In genomic region chrX:74377282-74377681, GRCh38 we compare ENCODE assay signal across 25 cellular contexts. TPM values are rescaled to one million over a fixed set of nuclear protein-coding genes. Genes with fewer than 3 reads are reported as not detected.
DNase-seq lines count a peak whose midpoint lies in the region; ATAC-seq, FAIRE-seq and TF ChIP-seq lines count a peak whose summit lies in the region.
"Had no signal": no experiment of that assay in that cellular context is flagged by ENCODE, and none has a peak within 500 bp of the region (broad histone marks: within the 10 kb centered on the region; RNA-seq: fewer than 3 reads in every experiment).

No MANE protein-coding gene starts in this region.

- CTCF ChIA-PET in A549 (lab: Yijun Ruan, JAX): interaction anchor here (1.5 kb wide), 1 partner anchor 33 kb away, joined by 4 read pairs; no protein-coding TSS in a partner anchor

- H3K4me1 Mint-ChIP-seq in stimulated activated naive B cell treated with anti-CD40 and anti-IgM and Interleukin-4, amounts not matched to agents 10 μg/mL and 1 μg/mL and 100 μg/mL, for 72 hours: no peaks in the 10 kb centered on the region
- H3K4me1 Mint-ChIP-seq: CD8-positive, alpha-beta memory T cell had no signal

- H3K4me3 Mint-ChIP-seq in stimulated activated naive B cell treated with anti-CD40 and anti-IgM and Interleukin-4, amounts not matched to agents 10 μg/mL and 1 μg/mL and 100 μg/mL, for 72 hours: no peak overlapping the region
- H3K4me3 Mint-ChIP-seq: CD14-positive monocyte; CD4-positive, alpha-beta T cell; CD8-positive, alpha-beta memory T cell had no signal

- no peak for TF ChIP-seq POLR2A in A549 (IDR thresholded peaks at IDR 0.05; ENCODE audit: low read length)

- no peak for TF ChIP-seq EP300 in A549 (IDR thresholded peaks at IDR 0.05)

- POLR2A ChIA-PET in A549 (lab: Yijun Ruan, JAX): no interaction called here

- peaks cover 4% of the 10 kb centered on the region; the same call in 1 of the 3 replicates for H3K4me1 ChIP-seq in A549
- H3K4me1 ChIP-seq in small intestine (ENCODE audit: control insufficient read depth in 2 of 2, insufficient read depth in 1 of 2, low read depth in 1 of 2, low read length in 1 of 2): no peaks in the 10 kb centered on the region
- H3K4me1 ChIP-seq: BE2C had no signal

- TF ChIP-seq RAD21 in A549 (conservative IDR thresholded peaks at IDR 0.05 in 1 of 2, IDR thresholded peaks at IDR 0.05 in 1 of 2): no peak

- H3K27ac Mint-ChIP-seq in stimulated activated naive B cell treated with anti-CD40 and anti-IgM and Interleukin-4, amounts not matched to agents 10 μg/mL and 1 μg/mL and 100 μg/mL, for 72 hours: no peak overlapping the region
- H3K27ac Mint-ChIP-seq: CD14-positive monocyte; CD4-positive, alpha-beta T cell; CD8-positive, alpha-beta memory T cell had no signal

- no peaks in the 10 kb centered on the region for H3K36me3 ChIP-seq in small intestine (ENCODE audit: control insufficient read depth in 2 of 2, insufficient read depth in 2 of 2, low read length in 2 of 2)
- H3K36me3 ChIP-seq: BE2C; BLaER1 treated with 17β-estradiol and CSF1 and Interleukin-3, amounts not matched to agents 10 nM and 100 nM had no signal

- no peak overlapping the region for H3K4me2 ChIP-seq in A549
- H3K4me2 ChIP-seq: BLaER1 treated with 17β-estradiol and CSF1 and Interleukin-3, amounts not matched to agents 10 nM and 100 nM had no signal

- ATAC-seq in A549 (no peak), GM21723 (IDR thresholded peaks at IDR 0.05; ENCODE audit: unreplicated experiment) (no peak), HG03571 (IDR thresholded peaks at IDR 0.05; ENCODE audit: unreplicated experiment) (no peak)
- ATAC-seq in stimulated activated naive B cell treated with anti-CD40 and anti-IgM and Interleukin-4, amounts not matched to agents 10 μg/mL and 1 μg/mL and 100 μg/mL, for 72 hours (replicated peaks): no peak

- H3K27me3 ChIP-seq in small intestine (ENCODE audit: control insufficient read depth in 2 of 2, insufficient read depth in 2 of 2, low read length in 2 of 2): no peaks in the 10 kb centered on the region
- H3K27me3 ChIP-seq: BE2C had no signal

- H3K9me3 Mint-ChIP-seq in stimulated activated naive B cell treated with anti-CD40 and anti-IgM and Interleukin-4, amounts not matched to agents 10 μg/mL and 1 μg/mL and 100 μg/mL, for 72 hours: no peaks in the 10 kb centered on the region
- H3K9me3 Mint-ChIP-seq: CD4-positive, alpha-beta T cell; CD8-positive, alpha-beta memory T cell had no signal

- H3K27ac ChIP-seq in A549 (no peak overlapping the region), small intestine (ENCODE audit: low read depth in 1 of 2, low read length in 1 of 2) (no peak overlapping the region)
- H3K27ac ChIP-seq: 22Rv1; BLaER1 treated with 17β-estradiol and CSF1 and Interleukin-3, amounts not matched to agents 10 nM and 100 nM had no signal

- 26% methylated on average over 1 of the region's 1 CpG for WGBS in A549 (ENCODE audit: missing lambda C conversion rate)
- WGBS in small intestine, 3 donors: 40 to 73% (median 67%) methylated on average over 1 of the region's 1 CpG

- no peak for DNase-seq in A549 (ENCODE audit: low read depth in 1 of 2, low spot score in 1 of 2)
- no peak for DNase-seq in small intestine
- DNase-seq in stimulated activated naive B cell treated with anti-CD40 and anti-IgM and Interleukin-4, amounts not matched to agents 10 μg/mL and 1 μg/mL and 100 μg/mL, for 72 hours: no peak
- DNase-seq: ACHN; AML-193; BE2C; Calu3; CD4-positive, alpha-beta T cell; CD8-positive, alpha-beta memory T cell; DMS53; DND-41; GOT3; H7; HCEC 1CT had no signal

- no peaks in the 10 kb centered on the region for H3K36me3 Mint-ChIP-seq in stimulated activated naive B cell treated with anti-CD40 and anti-IgM and Interleukin-4, amounts not matched to agents 10 μg/mL and 1 μg/mL and 100 μg/mL, for 72 hours
- H3K36me3 Mint-ChIP-seq: CD14-positive monocyte; CD8-positive, alpha-beta memory T cell had no signal

- no peaks in the 10 kb centered on the region for H3K27me3 Mint-ChIP-seq in stimulated activated naive B cell treated with anti-CD40 and anti-IgM and Interleukin-4, amounts not matched to agents 10 μg/mL and 1 μg/mL and 100 μg/mL, for 72 hours
- H3K27me3 Mint-ChIP-seq: CD4-positive, alpha-beta T cell had no signal

- FAIRE-seq in A549 (lab: Jason Lieb, UNC) (peak; percentile 68), colon (lab: Jason Lieb, UNC) (peak; percentile 89), islet of Langerhans (lab: Jason Lieb, UNC) (peak; percentile 58), small intestine (lab: Jason Lieb, UNC) (peak; percentile 68)
- FAIRE-seq: A204.1, G401.6, GM12892, GM19239 had no signal

- no peaks in the 10 kb centered on the region for H3K9me3 ChIP-seq in A549
- no peaks in the 10 kb centered on the region for H3K9me3 ChIP-seq in small intestine (ENCODE audit: control insufficient read depth, low read depth)
- H3K9me3 ChIP-seq: BE2C had no signal

- TF ChIP-seq CTCF in A549 (IDR thresholded peaks at IDR 0.05): no peak

- no peak overlapping the region for H3K4me3 ChIP-seq in A549
- no peak overlapping the region for H3K4me3 ChIP-seq in small intestine (ENCODE audit: low read depth in 1 of 2, low read length in 2 of 2)
- H3K4me3 ChIP-seq: BLaER1 treated with 17β-estradiol and CSF1 and Interleukin-3, amounts not matched to agents 10 nM and 100 nM had no signal

TF ChIP-seq in A549, 52 proteins besides CTCF, POLR2A, EP300 and RAD21:
- TF ChIP-seq GATA3 (IDR thresholded peaks at IDR 0.05; ENCODE audit: borderline replicate concordance): no peak
- no peak for TF ChIP-seq ZFP36 (IDR thresholded peaks at IDR 0.05; ENCODE audit: borderline replicate concordance, partially characterized antibody)
- TF ChIP-seq POLR2AphosphoS2 (conservative IDR thresholded peaks at IDR 0.05; ENCODE audit: low read length): no peak
- no peak for TF ChIP-seq HOXB5 (CRISPR knock-in tag; IDR thresholded peaks at IDR 0.05)
- no peak for TF ChIP-seq BCL3 (IDR thresholded peaks at IDR 0.05)

RNA-seq across cellular contexts. Expression of gene SLC16A2, which starts 44.0 kb away (rescaled TPM):
- polyA plus RNA-seq in A549 (2011; rRNA removed): 9.7 and 11.7 TPM in 2 replicates
- polyA plus RNA-seq in A549 (2012; cell fraction: cytosol; rRNA removed): 5.5 and 9.1 TPM in 2 replicates
- polyA plus RNA-seq in A549 (2012; cell fraction: nucleus; rRNA removed): 10.4 and 11.8 TPM in 2 replicates
- 17.9 to 22.3 TPM (median 19.2 TPM) in 3 replicates for polyA plus RNA-seq in A549 (2017; fragmentation: RNase III; extraction: RNeasy Plus Mini Kit Qiagen cat#74134 plus additional on column Dnase treatment)
- 9.9 and 10.6 TPM in 2 replicates for polyA minus RNA-seq in A549 (2011; rRNA and poly(A)+ RNA removed)
- 1 to 10 TPM in 1 of 3 donors, under 1 TPM in 2; 0.27 to 2.7 (median 0.45) TPM for polyA plus RNA-seq in small intestine
- polyA plus RNA-seq: CD14-positive monocyte had no signal
